ENCODE assay signal across 10 cellular contexts in genomic region chr2:28951910-28952805, GRCh38. TPM values are rescaled to one million over a fixed set of nuclear protein-coding genes. Genes with fewer than 3 reads are reported as not detected.
DNase-seq lines count a peak whose midpoint lies in the region; ATAC-seq, FAIRE-seq and TF ChIP-seq lines count a peak whose summit lies in the region.
"Had no signal": no experiment of that assay in that cellular context is flagged by ENCODE, and none has a peak within 500 bp of the region (broad histone marks: within the 10 kb centered on the region; RNA-seq: fewer than 3 reads in every experiment).

No MANE protein-coding gene starts in this region.

- no peak overlapping the region for H3K4me3 Mint-ChIP-seq in CD8-positive, alpha-beta memory T cell
- H3K4me3 Mint-ChIP-seq in progenitor cell of endocrine pancreas (ENCODE audit: low read depth) = no peak overlapping the region
- H3K4me3 Mint-ChIP-seq: T-helper 2 cell treated with Interferon-gamma antibody and Interleukin-4, amounts not matched to agents 5 μg/mL and 100 μg/mL, for 36 hours had no signal

- no peaks in the 10 kb centered on the region for H3K27me3 Mint-ChIP-seq in CD8-positive, alpha-beta memory T cell
- no peaks in the 10 kb centered on the region for H3K27me3 Mint-ChIP-seq in progenitor cell of endocrine pancreas

- no peak for DNase-seq in CD8-positive, alpha-beta memory T cell
- DNase-seq in OCI-M1 (lab: John Stamatoyannopoulos, UW) (peak; percentile 52), fibroblast of peridontal ligament (ENCODE audit: extremely low read depth) (peak; percentile 71), progenitor cell of endocrine pancreas (ENCODE audit: low spot score, unreplicated experiment) (no peak), NCI-H2029 treated with DMSO at 0.1 percent for 48 hours (lab: John Stamatoyannopoulos, UW) (no peak), GM12892 (ENCODE audit: insufficient read length) (no peak), NCI-H2081 (lab: John Stamatoyannopoulos, UW) (no peak)
- DNase-seq: NCI-H146 had no signal

- no peak overlapping the region for H3K4me3 ChIP-seq in CD8-positive, alpha-beta memory T cell (ENCODE audit: low read length)

- FAIRE-seq in GM12892 (lab: Jason Lieb, UNC) = no peak

- no peak overlapping the region for H3K27ac ChIP-seq in CD8-positive, alpha-beta memory T cell (ENCODE audit: low read depth, low read length)

- CTCF ChIA-PET in CD8-positive, alpha-beta memory T cell (lab: Charles Lee) = no interaction called here

- peaks cover 6 to 18% (median 7%) of the 10 kb centered on the region in 3 donors for H3K36me3 Mint-ChIP-seq in CD8-positive, alpha-beta memory T cell
- H3K36me3 Mint-ChIP-seq in progenitor cell of endocrine pancreas (ENCODE audit: insufficient read depth) = peaks cover 27% of the 10 kb centered on the region

- peak overlapping the region in 5 of 8 donors; percentile 23 to 78 (median 49) for H3K27ac Mint-ChIP-seq in CD8-positive, alpha-beta memory T cell
- peak overlapping the region; percentile 7 for H3K27ac Mint-ChIP-seq in progenitor cell of endocrine pancreas
- H3K27ac Mint-ChIP-seq: T-helper 2 cell treated with Interferon-gamma antibody and Interleukin-4, amounts not matched to agents 5 μg/mL and 100 μg/mL, for 36 hours had no signal

- H3K4me1 ChIP-seq in CD8-positive, alpha-beta memory T cell (ENCODE audit: insufficient read depth, low read length) = no peaks in the 10 kb centered on the region

- no peaks in the 10 kb centered on the region for H3K27me3 ChIP-seq in CD8-positive, alpha-beta memory T cell (ENCODE audit: insufficient read depth, low read length, poor library complexity, severe bottlenecking)

- H3K9me3 Mint-ChIP-seq in CD8-positive, alpha-beta memory T cell = no peaks in the 10 kb centered on the region
- peaks cover 23% of the 10 kb centered on the region for H3K9me3 Mint-ChIP-seq in progenitor cell of endocrine pancreas (ENCODE audit: low read depth)
- H3K9me3 Mint-ChIP-seq: T-helper 2 cell treated with Interferon-gamma antibody and Interleukin-4, amounts not matched to agents 5 μg/mL and 100 μg/mL, for 36 hours had no signal

- no peak for ATAC-seq in HG03457 (IDR thresholded peaks at IDR 0.05; ENCODE audit: unreplicated experiment)

- no peaks in the 10 kb centered on the region for H3K9me3 ChIP-seq in CD8-positive, alpha-beta memory T cell (ENCODE audit: low read length)

- TF ChIP-seq POLR2A in GM12892 (IDR thresholded peaks at IDR 0.05; ENCODE audit: low read depth, low read length) = no peak

- peaks cover 3% of the 10 kb centered on the region for H3K36me3 ChIP-seq in CD8-positive, alpha-beta memory T cell (ENCODE audit: insufficient read depth, low read length)

- H3K4me1 Mint-ChIP-seq in CD8-positive, alpha-beta memory T cell = peaks cover 0 to 10% (median 2%) of the 10 kb centered on the region in 3 donors
- H3K4me1 Mint-ChIP-seq in progenitor cell of endocrine pancreas (ENCODE audit: low read depth) = peaks cover 7% of the 10 kb centered on the region

- POLR2A ChIA-PET in CD8-positive, alpha-beta memory T cell (lab: Charles Lee) = no interaction called here

- TF ChIP-seq CTCF in progenitor cell of endocrine pancreas (IDR thresholded peaks at IDR 0.05; ENCODE audit: unreplicated experiment) = no peak

RNA-seq across cellular contexts. Expression of gene TOGARAM2, which starts 28.9 kb away (rescaled TPM):
- total RNA-seq in CD8-positive, alpha-beta memory T cell = 1 to 10 TPM; 5.0 to 5.2 TPM
- 2.5 TPM for polyA plus RNA-seq in CD8-positive, alpha-beta memory T cell
- total RNA-seq in progenitor cell of endocrine pancreas = 0.86 and 0.98 TPM in 2 replicates
- 0.34 TPM for polyA plus RNA-seq in GM12892 (2012; ENCODE audit: missing spikeins)

RNA-seq across cellular contexts. Expression of gene WDR43, which starts 57.7 kb away (rescaled TPM):
- 100 to 1,000 TPM; 169 to 186 TPM for total RNA-seq in CD8-positive, alpha-beta memory T cell
- polyA plus RNA-seq in CD8-positive, alpha-beta memory T cell = 40.0 TPM
- total RNA-seq in progenitor cell of endocrine pancreas = 57.2 and 60.7 TPM in 2 replicates
- 40.9 TPM for polyA plus RNA-seq in GM12892 (2012; ENCODE audit: missing spikeins)

Comparison
In these comparisons a context has a peak if more than half of its experiments do, and no peak if none do; other contexts are left out.
1. DNase-seq: peak in OCI-M1 (single experiment) and fibroblast of peridontal ligament (single experiment); none in CD8-positive, alpha-beta memory T cell (0 of 5), progenitor cell of endocrine pancreas (single experiment), NCI-H2029 treated with DMSO at 0.1 percent for 48 hours (single experiment), GM12892 (single experiment) and NCI-H2081 (0 of 2).